Comparison of ENCODE assay signal across 8 cellular contexts in genomic region chr9:34665381-34666250, GRCh38. TPM values are rescaled to one million over a fixed set of nuclear protein-coding genes. Genes with fewer than 3 reads are reported as not detected.
A peak's percentile ranks its signal among the peaks of the same experiment; 100 is the strongest.
DNase-seq lines count a peak whose midpoint lies in the region; ATAC-seq and TF ChIP-seq lines count a peak whose summit lies in the region.

No MANE protein-coding gene starts in this region.

- no peaks in the 10 kb centered on the region for H3K27me3 ChIP-seq in ACC112 (ENCODE audit: insufficient read depth, low read length)

- peak overlapping the region; percentile 95 for H3K4me3 ChIP-seq in ACC112 (ENCODE audit: low read depth, low read length)

- peak; percentile 90 for DNase-seq in NCI-H460 (ENCODE audit: extremely low read depth, low read depth)
- DNase-seq in activated CD4-positive, alpha-beta T cell treated with anti-CD3 and anti-CD28 coated beads for 4 hours = peak; percentile 89 to 93
- DNase-seq in chondrocyte (ENCODE audit: low spot score) = no peak
- peak; percentile 76 for DNase-seq in kidney glomerular epithelial cell (lab: John Stamatoyannopoulos, UW)
- DNase-seq in stimulated activated CD4-positive, alpha-beta T cell treated with anti-CD3 and anti-CD28 coated beads, Interleukin-15, amount 100 ng/mL, for 1 hour (ENCODE audit: low read depth in 1 of 2, low spot score in 1 of 2) = peak; percentile 65 to 80

- H3K27ac Mint-ChIP-seq in chondrocyte (ENCODE audit: unreplicated experiment) = peak overlapping the region; percentile 97

- H3K36me3 ChIP-seq in ACC112 (ENCODE audit: insufficient read depth, low read length) = peaks cover 20% of the 10 kb centered on the region

- H3K79me2 ChIP-seq in ACC112 (ENCODE audit: control insufficient read depth, insufficient read depth, low read length, unreplicated experiment) = peaks cover 21% of the 10 kb centered on the region

- H3K27ac ChIP-seq in ACC112 (ENCODE audit: low read depth, low read length) = peak overlapping the region; percentile 93

- peak overlapping the region; percentile 91 for H3K4me3 Mint-ChIP-seq in chondrocyte (ENCODE audit: unreplicated experiment)

- H3K9me3 Mint-ChIP-seq in chondrocyte (ENCODE audit: low read depth) = no peaks in the 10 kb centered on the region

- H3K4me1 Mint-ChIP-seq in chondrocyte (ENCODE audit: low read depth) = peaks cover 20% of the 10 kb centered on the region

- no peak for TF ChIP-seq CTCF in chondrocyte (IDR thresholded peaks at IDR 0.05)

- no peaks in the 10 kb centered on the region for H3K27me3 Mint-ChIP-seq in chondrocyte (ENCODE audit: low read depth)

- ATAC-seq in GM19043 (IDR thresholded peaks at IDR 0.05; ENCODE audit: low read depth, unreplicated experiment) = peak; percentile 85
- ATAC-seq in HG03354 (IDR thresholded peaks at IDR 0.05; ENCODE audit: poor library complexity, severe bottlenecking, unreplicated experiment) = peak; percentile 73

- peaks cover 2% of the 10 kb centered on the region for H3K36me3 Mint-ChIP-seq in chondrocyte (ENCODE audit: low read depth)

- H3K4me1 ChIP-seq in ACC112 (ENCODE audit: control insufficient read depth, insufficient read depth, low read length, unreplicated experiment) = peaks cover 6% of the 10 kb centered on the region

- peak overlapping the region; percentile 86 for H2AFZ ChIP-seq in ACC112 (ENCODE audit: low read length, unreplicated experiment)

RNA-seq across cellular contexts. Expression of gene CCL27, which starts 3.2 kb away (rescaled TPM):
- 0.47 TPM in 1 of 2 replicates, not detected in the other for total RNA-seq in NCI-H460 (2014; rRNA removed; shearing (Covaris generic))
- polyA plus RNA-seq in NCI-H460 (2014; cell fraction: nucleus; rRNA removed) = 0.58 TPM in 1 of 2 replicates, not detected in the other
- total RNA-seq in chondrocyte = not detected in 3 replicates

RNA-seq across cellular contexts. Expression of gene IL11RA, which starts 13.6 kb away (rescaled TPM):
- total RNA-seq in NCI-H460 (2014; rRNA removed; shearing (Covaris generic)) = 2.2 and 3.3 TPM in 2 replicates
- 30.8 and 36.3 TPM in 2 replicates for polyA plus RNA-seq in NCI-H460 (2014; cell fraction: nucleus; rRNA removed)
- 32.0 to 33.7 TPM (median 32.9 TPM) in 3 replicates for total RNA-seq in chondrocyte

RNA-seq across cellular contexts. Expression of gene GALT, which starts 19.1 kb away (rescaled TPM):
- total RNA-seq in NCI-H460 (2014; rRNA removed; shearing (Covaris generic)) = 14.0 and 16.0 TPM in 2 replicates
- 54.3 and 58.4 TPM in 2 replicates for polyA plus RNA-seq in NCI-H460 (2014; cell fraction: nucleus; rRNA removed)
- total RNA-seq in chondrocyte = 35.5 to 51.8 TPM (median 38.2 TPM) in 3 replicates

RNA-seq across cellular contexts. Expression of gene CCL19, which starts 25.5 kb away (rescaled TPM):
- not detected in 2 replicates for total RNA-seq in NCI-H460 (2014; rRNA removed; shearing (Covaris generic))
- polyA plus RNA-seq in NCI-H460 (2014; cell fraction: nucleus; rRNA removed) = not detected in 2 replicates
- total RNA-seq in chondrocyte = not detected in 3 replicates

RNA-seq across cellular contexts. Expression of gene SIGMAR1, which starts 28.0 kb away (rescaled TPM):
- total RNA-seq in NCI-H460 (2014; rRNA removed; shearing (Covaris generic)) = 80.3 and 83.5 TPM in 2 replicates
- polyA plus RNA-seq in NCI-H460 (2014; cell fraction: nucleus; rRNA removed) = 182 and 207 TPM in 2 replicates
- total RNA-seq in chondrocyte = 71.6 to 84.9 TPM (median 76.7 TPM) in 3 replicates
